ENCODE assay signal across 8 cellular contexts in genomic region chr17:80773243-80773991, GRCh38.
DNase-seq lines count a peak whose midpoint lies in the region; ATAC-seq and TF ChIP-seq lines count a peak whose summit lies in the region.

No MANE protein-coding gene starts in this region.

- H3K4me1 Mint-ChIP-seq in natural killer cell = peaks cover 13 to 24% of the 10 kb centered on the region in 2 donors
- peaks cover 15 to 18% of the 10 kb centered on the region in 2 donors for H3K4me1 Mint-ChIP-seq in natural killer cell treated with Interleukin-12 subunit alpha and Interleukin-12 subunit beta and Interleukin-15 and Interleukin-18, amount 100 ng/mL, for 72 hours (ENCODE audit: low read depth in 2 of 2)
- peaks cover 65% of the 10 kb centered on the region for H3K4me1 Mint-ChIP-seq in activated naive CD8-positive, alpha-beta T cell (ENCODE audit: low read depth)

- no peaks in the 10 kb centered on the region for H3K27me3 Mint-ChIP-seq in natural killer cell (ENCODE audit: low read depth in 2 of 2)
- H3K27me3 Mint-ChIP-seq in natural killer cell treated with Interleukin-12 subunit alpha and Interleukin-12 subunit beta and Interleukin-15 and Interleukin-18, amount 100 ng/mL, for 72 hours = no peaks in the 10 kb centered on the region
- H3K27me3 Mint-ChIP-seq in activated naive CD8-positive, alpha-beta T cell = no peaks in the 10 kb centered on the region

- WGBS in aorta, 2 donors = 20 to 21% methylated on average over 19 of the region's 19 CpGs

- no peak for TF ChIP-seq CTCF in natural killer cell (IDR thresholded peaks at IDR 0.05)
- TF ChIP-seq CTCF in kidney epithelial cell (IDR thresholded peaks at IDR 0.05; ENCODE audit: insufficient read depth, low read length, poor library complexity, severe bottlenecking) = peak; percentile 1

- peaks cover 10% of the 10 kb centered on the region for H3K36me3 Mint-ChIP-seq in natural killer cell
- peaks cover 10% of the 10 kb centered on the region for H3K36me3 Mint-ChIP-seq in natural killer cell treated with Interleukin-12 subunit alpha and Interleukin-12 subunit beta and Interleukin-15 and Interleukin-18, amount 100 ng/mL, for 72 hours
- H3K36me3 Mint-ChIP-seq in activated naive CD8-positive, alpha-beta T cell = peaks cover 21% of the 10 kb centered on the region

- DNase-seq in natural killer cell = no peak
- no peak for DNase-seq in natural killer cell treated with Interleukin-12 subunit alpha and Interleukin-12 subunit beta and Interleukin-15 and Interleukin-18, amount 100 ng/mL, for 72 hours (ENCODE audit: low spot score)
- DNase-seq in kidney epithelial cell (ENCODE audit: low read depth) = no peak
- DNase-seq in aorta = peak in 1 of 2 donors; percentile 82
- DNase-seq in GDM1 (lab: John Stamatoyannopoulos, UW) = no peak
- no peak for DNase-seq in KG1 (lab: John Stamatoyannopoulos, UW)

- H3K4me1 ChIP-seq in aorta (ENCODE audit: control insufficient read depth in 1 of 2, insufficient read depth in 2 of 2, low read length in 2 of 2) = peaks cover 0 to 2% of the 10 kb centered on the region in 2 donors

- H3K9me3 ChIP-seq in aorta (ENCODE audit: control insufficient read depth, low read length) = no peaks in the 10 kb centered on the region

- intact Hi-C loops in natural killer cell (cut with micrococcal nuclease) = no loop called here
- intact Hi-C loops in aorta (cut with DNase I) = no loop called here

- ATAC-seq in natural killer cell (peak in 2 of 3 donors; percentile 42 to 61), aorta (ENCODE audit: low FRiP score) (peak; percentile 72), GM18519 (IDR thresholded peaks at IDR 0.05; ENCODE audit: low FRiP score, unreplicated experiment) (no peak)
- no peak for ATAC-seq in natural killer cell treated with Interleukin-12 subunit alpha and Interleukin-12 subunit beta and Interleukin-15 and Interleukin-18, amount 100 ng/mL, for 72 hours

- peak overlapping the region in 1 of 2 donors; percentile 65 for H3K27ac ChIP-seq in aorta (ENCODE audit: low read depth in 1 of 2, low read length in 2 of 2)

- H3K27me3 ChIP-seq in kidney epithelial cell (ENCODE audit: control insufficient read depth, insufficient read depth, low read length) (no peaks in the 10 kb centered on the region), aorta (ENCODE audit: control insufficient read depth in 1 of 2, insufficient read depth in 2 of 2, low read length in 1 of 2) (no peaks in the 10 kb centered on the region)

- H3K9me3 Mint-ChIP-seq in natural killer cell = no peaks in the 10 kb centered on the region
- no peaks in the 10 kb centered on the region for H3K9me3 Mint-ChIP-seq in natural killer cell treated with Interleukin-12 subunit alpha and Interleukin-12 subunit beta and Interleukin-15 and Interleukin-18, amount 100 ng/mL, for 72 hours
- H3K9me3 Mint-ChIP-seq in activated naive CD8-positive, alpha-beta T cell (ENCODE audit: low read depth) = no peaks in the 10 kb centered on the region

- no peaks in the 10 kb centered on the region for H3K36me3 ChIP-seq in kidney epithelial cell (ENCODE audit: control insufficient read depth, insufficient read depth, low read length)
- H3K36me3 ChIP-seq in aorta (ENCODE audit: control insufficient read depth in 1 of 2, insufficient read depth in 2 of 2, low read length in 1 of 2) = no peaks in the 10 kb centered on the region

- no peak overlapping the region for H3K4me3 ChIP-seq in kidney epithelial cell (ENCODE audit: low read depth, low read length)
- H3K4me3 ChIP-seq in aorta (ENCODE audit: low read length in 2 of 2) = no peak overlapping the region

- H3K4me3 Mint-ChIP-seq in natural killer cell = no peak overlapping the region
- H3K4me3 Mint-ChIP-seq in natural killer cell treated with Interleukin-12 subunit alpha and Interleukin-12 subunit beta and Interleukin-15 and Interleukin-18, amount 100 ng/mL, for 72 hours = no peak overlapping the region
- peak overlapping the region; percentile 47 for H3K4me3 Mint-ChIP-seq in activated naive CD8-positive, alpha-beta T cell

- no peak overlapping the region for H3K27ac Mint-ChIP-seq in natural killer cell
- peak overlapping the region in 1 of 2 donors; percentile 51 for H3K27ac Mint-ChIP-seq in natural killer cell treated with Interleukin-12 subunit alpha and Interleukin-12 subunit beta and Interleukin-15 and Interleukin-18, amount 100 ng/mL, for 72 hours
- peak overlapping the region; percentile 97 for H3K27ac Mint-ChIP-seq in activated naive CD8-positive, alpha-beta T cell

Comparison
In these comparisons a context has a peak if more than half of its experiments do, and no peak if none do; other contexts are left out.
1. ATAC-seq: peak in natural killer cell (2 of 3) and aorta (single experiment); none in natural killer cell treated with Interleukin-12 subunit alpha and Interleukin-12 subunit beta and Interleukin-15 and Interleukin-18, amount 100 ng/mL, for 72 hours (0 of 2) and GM18519 (single experiment).